In genomic region chr1:197465528-197466205, GRCh38 we compare ENCODE assay signal across 17 cellular contexts.
"Had no signal": no experiment of that assay in that cellular context is flagged by ENCODE, and none has a peak within 500 bp of the region (broad histone marks: within the 10 kb centered on the region; RNA-seq: fewer than 3 reads in every experiment).

No MANE protein-coding gene starts in this region.

- H3K36me3 ChIP-seq: esophagus squamous epithelium, right atrium auricular region, tibial artery had no signal

- DNase-seq: activated CD4-positive, alpha-beta T cell treated with anti-CD3 and anti-CD28 coated beads, Interleukin-2, amount 10 ng/mL, durations not matched to agents 24 days and 14 days; activated CD8-positive, alpha-beta memory T cell treated with anti-CD3 and anti-CD28 coated beads, Interleukin-2, amount 50 U/mL, for 4 hours; activated CD8-positive, alpha-beta T cell treated with anti-CD3 and anti-CD28 coated beads, Interleukin-2, amount 10 ng/mL, durations not matched to agents 7 days and 5 days; activated gamma-delta T cell; activated T-cell treated with anti-CD3 and anti-CD28 coated beads, Interleukin-2, amount 50 U/mL, for 72 hours; amniotic stem cell; cortex of kidney; effector CD4-positive, alpha-beta T cell; esophagus squamous epithelium; glutamatergic neuron; mesendoderm; nephron progenitor cell; stimulated activated CD4-positive, alpha-beta T cell treated with anti-CD3 and anti-CD28 coated beads, Interleukin-4, amount 100 ng/mL, for 1 hour; stimulated activated naive CD4-positive, alpha-beta T cell; tibial artery had no signal

- H3K27me3 ChIP-seq: esophagus squamous epithelium, right atrium auricular region, tibial artery had no signal

- H3K4me1 ChIP-seq: esophagus squamous epithelium, right atrium auricular region had no signal

- H3K9me3 ChIP-seq: esophagus squamous epithelium, right atrium auricular region, tibial artery had no signal

- H3K4me3 ChIP-seq: esophagus squamous epithelium, right atrium auricular region, tibial artery had no signal

- ATAC-seq: activated CD8-positive, alpha-beta T cell treated with anti-CD3 and anti-CD28 coated beads, Interleukin-2, amount 10 ng/mL, durations not matched to agents 7 days and 5 days; activated naive CD4-positive, alpha-beta T cell treated with anti-CD3 and anti-CD28 coated beads, Interleukin-2, amount 50 U/mL, for 72 hours; activated T-cell treated with anti-CD3 and anti-CD28 coated beads, Interleukin-2, amount 50 U/mL, for 72 hours had no signal

- H3K27ac ChIP-seq: esophagus squamous epithelium, right atrium auricular region had no signal
